ENCODE assay signal across 11 cellular contexts in the genomic region with DNA sequence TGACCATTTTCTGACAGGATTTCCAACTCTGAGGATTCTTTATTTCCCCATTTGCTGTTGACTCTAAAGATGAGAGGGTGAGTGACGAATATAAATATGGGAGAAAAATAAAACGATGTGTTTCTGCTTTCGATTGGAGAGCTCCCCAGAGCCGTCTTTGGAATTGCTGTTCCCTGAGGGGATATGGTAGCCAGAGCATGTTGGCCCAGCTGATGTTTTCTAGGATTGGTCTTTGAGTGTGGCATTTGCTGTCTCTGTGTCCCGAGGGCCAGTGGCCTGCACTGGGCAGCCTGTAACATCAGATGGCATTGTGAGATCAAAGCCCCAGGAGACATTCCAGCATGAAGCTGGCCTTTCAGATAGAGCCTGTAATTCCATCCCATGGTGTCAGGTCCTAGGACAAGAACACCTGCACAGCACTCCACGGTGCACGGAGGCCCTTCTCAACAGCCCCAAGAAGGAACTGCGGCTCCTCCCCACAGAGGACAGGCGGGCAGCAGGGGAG. TPM values are rescaled to one million over a fixed set of nuclear protein-coding genes. Genes with fewer than 3 reads are reported as not detected.
A peak's percentile ranks its signal among the peaks of the same experiment; 100 is the strongest.
DNase-seq lines count a peak whose midpoint lies in the region; ATAC-seq, FAIRE-seq and TF ChIP-seq lines count a peak whose summit lies in the region.
"Had no signal": no experiment of that assay in that cellular context is flagged by ENCODE, and none has a peak within 500 bp of the region (broad histone marks: within the 10 kb centered on the region; RNA-seq: fewer than 3 reads in every experiment).

No MANE protein-coding gene starts in this region.

- TF ChIP-seq CTCF in pancreas (IDR thresholded peaks at IDR 0.05) = no peak

- ATAC-seq in left cardiac atrium = peak; percentile 25 to 28
- peak in 1 of 4 donors; percentile 31 for ATAC-seq in pancreas

- H3K4me1 ChIP-seq in BLaER1 treated with 17β-estradiol and CSF1 and Interleukin-3, amounts not matched to agents 10 nM and 100 nM = peaks cover 39 to 67% (median 55%) of the 10 kb centered on the region in 10 experiments
- H3K4me1 ChIP-seq in pancreas = peaks cover 0 to 9% (median 5%) of the 10 kb centered on the region in 3 donors

- peak overlapping the region in 10 of 11 experiments; percentile 29 to 96 (median 87); a peak in 20 of 22 replicates for H3K27ac ChIP-seq in BLaER1 treated with 17β-estradiol and CSF1 and Interleukin-3, amounts not matched to agents 10 nM and 100 nM
- H3K27ac ChIP-seq in pancreas = peak overlapping the region; percentile 53 to 88 (median 72)

- peaks cover 7 to 24% (median 19%) of the 10 kb centered on the region in 11 experiments; a peak in 21 of 22 replicates for H3K36me3 ChIP-seq in BLaER1 treated with 17β-estradiol and CSF1 and Interleukin-3, amounts not matched to agents 10 nM and 100 nM
- H3K36me3 ChIP-seq in pancreas = no peaks in the 10 kb centered on the region

- peak overlapping the region in 8 of 11 experiments; percentile 68 to 82 (median 76); a peak in 15 of 22 replicates for H3K9ac ChIP-seq in BLaER1 treated with 17β-estradiol and CSF1 and Interleukin-3, amounts not matched to agents 10 nM and 100 nM

- intact Hi-C loops in left cardiac atrium (cut with DNase I) (loop anchor here in 1 of 2 donors (5.0 kb wide), 1 partner anchor 37 kb away; no protein-coding TSS in a partner anchor), pancreas (cut with DNase I) (no loop called here)

- peaks cover 0 to 7% (median 0%) of the 10 kb centered on the region in 11 experiments; a peak in 2 of 22 replicates for H3K9me3 ChIP-seq in BLaER1 treated with 17β-estradiol and CSF1 and Interleukin-3, amounts not matched to agents 10 nM and 100 nM (replicated peaks in 1 of 11)
- no peaks in the 10 kb centered on the region for H3K9me3 ChIP-seq in pancreas

- H4K20me1 ChIP-seq in BLaER1 treated with 17β-estradiol and CSF1 and Interleukin-3, amounts not matched to agents 10 nM and 100 nM = peaks cover 0 to 22% (median 0%) of the 10 kb centered on the region in 11 experiments; a peak in 3 of 22 replicates

- DNase-seq in SK-MEL-5 (ENCODE audit: low read depth, low spot score) = peak; percentile 24
- no peak for DNase-seq in left cardiac atrium
- DNase-seq in pancreas = no peak
- DNase-seq in NCI-H510A treated with DMSO at 0.1 percent for 48 hours (lab: John Stamatoyannopoulos, UW) = no peak
- no peak for DNase-seq in DMS114 treated with DMSO at 0.1 percent for 48 hours (lab: John Stamatoyannopoulos, UW; ENCODE audit: unreplicated experiment)
- no peak for DNase-seq in globus pallidus (ENCODE audit: low spot score)
- no peak for DNase-seq in iPS-NIHi11 (ENCODE audit: low spot score)
- DNase-seq: activated CD4-positive, alpha-beta T cell treated with anti-CD3 and anti-CD28 coated beads, Interleukin-2, amount 10 ng/mL, durations not matched to agents 24 days and 14 days; NCI-H446 treated with DMSO at 0.1 percent for 48 hours; stimulated activated naive CD4-positive, alpha-beta T cell had no signal

- peak overlapping the region; percentile 56 to 85 (median 72) for H3K4me2 ChIP-seq in BLaER1 treated with 17β-estradiol and CSF1 and Interleukin-3, amounts not matched to agents 10 nM and 100 nM

- FAIRE-seq in pancreas (lab: Jason Lieb, UNC) = no peak

- WGBS in pancreas, 2 donors = 59 to 66% methylated on average over 9 of the region's 9 CpGs

- in situ Hi-C loops in SK-MEL-5 (cut with HindIII; ENCODE audit: low pct_unique_long_range_greater_than_20kb, low sequenced_read_pairs) = no loop called here

- no peaks in the 10 kb centered on the region for H3K27me3 ChIP-seq in BLaER1 treated with 17β-estradiol and CSF1 and Interleukin-3, amounts not matched to agents 10 nM and 100 nM
- no peaks in the 10 kb centered on the region for H3K27me3 ChIP-seq in pancreas

- no peak overlapping the region for H3K4me3 ChIP-seq in BLaER1 treated with 17β-estradiol and CSF1 and Interleukin-3, amounts not matched to agents 10 nM and 100 nM
- H3K4me3 ChIP-seq in pancreas = peak overlapping the region in 1 of 4 donors; percentile 39

RNA-seq across cellular contexts. Expression of gene PKIG, which starts 26.7 kb away (rescaled TPM):
- total RNA-seq in SK-MEL-5 (2014; rRNA removed; shearing (Covaris generic)) = 30.6 and 32.7 TPM in 2 replicates
- 37.8 and 52.4 TPM in 2 replicates for polyA plus RNA-seq in SK-MEL-5 (2015; cell fraction: cytosol; rRNA removed)
- 7.8 and 10.8 TPM in 2 replicates for polyA plus RNA-seq in SK-MEL-5 (2015; cell fraction: nucleus; rRNA removed)
- total RNA-seq in left cardiac atrium (100 to 1,000 TPM; 159 to 182 TPM), pancreas (10 to 100 TPM; 10.6 to 15.8 (median 12.6) TPM)
- polyA plus RNA-seq in pancreas = 10 to 100 TPM; 20.3 to 40.2 TPM

RNA-seq across cellular contexts. Expression of gene ADA, which starts 42.4 kb away (rescaled TPM):
- total RNA-seq in SK-MEL-5 (2014; rRNA removed; shearing (Covaris generic)) = 12.4 and 13.2 TPM in 2 replicates
- 37.2 and 39.2 TPM in 2 replicates for polyA plus RNA-seq in SK-MEL-5 (2015; cell fraction: cytosol; rRNA removed)
- 74.2 and 81.6 TPM in 2 replicates for polyA plus RNA-seq in SK-MEL-5 (2015; cell fraction: nucleus; rRNA removed)
- total RNA-seq in left cardiac atrium (10 to 100 TPM; 11.3 to 12.2 TPM), pancreas (1 to 10 TPM; 2.9 to 5.9 (median 3.2) TPM)
- 1 to 10 TPM; 5.1 to 6.0 TPM for polyA plus RNA-seq in pancreas
